ENCODE assay signal across 8 cellular contexts in genomic region chr12:54723653-54724256, GRCh38.
DNase-seq lines count a peak whose midpoint lies in the region; ATAC-seq, FAIRE-seq and TF ChIP-seq lines count a peak whose summit lies in the region.

No MANE protein-coding gene starts in this region.

- no peaks in the 10 kb centered on the region for H3K36me3 Mint-ChIP-seq in CD8-positive, alpha-beta memory T cell

- 15% methylated on average over 2 of the region's 2 CpGs for WGBS in GM12878 (ENCODE audit: insufficient coverage, insufficient replicate concordance, low lambda C conversion rate, missing lambda C conversion rate)

- BruUV-seq in GM12878 (replicated peaks; lab: Mats Ljungman, UMichigan): no TSS peak

- POLR2A ChIA-PET in CD8-positive, alpha-beta memory T cell (lab: Charles Lee): no interaction called here
- POLR2A ChIA-PET in GM12878 (lab: Charles Lee): no interaction called here

- intact Hi-C loops in GM12878 (cut with micrococcal nuclease; ENCODE audit: unreplicated experiment): no loop called here

- H3K27me3 Mint-ChIP-seq in CD8-positive, alpha-beta memory T cell: peaks cover 8 to 17% of the 10 kb centered on the region in 2 donors

- SMC1A ChIA-PET in GM12878 (lab: Charles Lee; ENCODE audit: uncharacterized antibody, unreplicated experiment): interaction anchor here (0.9 to 1.7 kb wide), 6 partner anchors 26 to 349 kb away, joined by 3 to 5 read pairs (median 4); no protein-coding TSS in a partner anchor

- no peaks in the 10 kb centered on the region for H3K9me2 ChIP-seq in MM.1S (replicated peaks; ENCODE audit: insufficient read depth, low read length)

- H3K4me3 ChIP-seq in CD8-positive, alpha-beta memory T cell (ENCODE audit: low read length): no peak overlapping the region
- H3K4me3 ChIP-seq in MM.1S (ENCODE audit: low read length) (no peak overlapping the region), GM12878 (no peak overlapping the region)

- TF ChIP-seq CTCF in MM.1S (IDR thresholded peaks at IDR 0.05; ENCODE audit: low read length): peak; percentile 62
- peak; percentile 41 to 61 (median 57) for TF ChIP-seq CTCF in GM12878 (IDR thresholded peaks at IDR 0.05 in 2 of 3, conservative IDR thresholded peaks at IDR 0.05 in 1 of 3; ENCODE audit: control insufficient read depth in 2 of 3, extremely low read depth in 1 of 3, insufficient read depth in 1 of 3, low read depth in 3 of 3, low read length in 3 of 3)

- no peaks in the 10 kb centered on the region for H4K20me1 ChIP-seq in MM.1S (ENCODE audit: insufficient read depth, low read length)
- no peaks in the 10 kb centered on the region for H4K20me1 ChIP-seq in GM12878 (ENCODE audit: control insufficient read depth, insufficient read depth)

- no peaks in the 10 kb centered on the region for H3K79me2 ChIP-seq in MM.1S (ENCODE audit: low read length)
- H3K79me2 ChIP-seq in GM12878 (ENCODE audit: control insufficient read depth, insufficient read depth, low read length): no peaks in the 10 kb centered on the region

- in situ Hi-C loops in GM12878 (cut with MboI): no loop called here

- no peak overlapping the region for H2AFZ ChIP-seq in MM.1S (ENCODE audit: low read length)
- no peak overlapping the region for H2AFZ ChIP-seq in GM12878 (ENCODE audit: control insufficient read depth, low read depth, low read length)

- no peak overlapping the region for H3K27ac ChIP-seq in CD8-positive, alpha-beta memory T cell (ENCODE audit: low read depth, low read length)
- H3K27ac ChIP-seq in MM.1S (ENCODE audit: low read length) (no peak overlapping the region), GM12878 (ENCODE audit: control insufficient read depth, insufficient read depth) (no peak overlapping the region)

- ATAC-seq in GM18517 (IDR thresholded peaks at IDR 0.05; ENCODE audit: unreplicated experiment): peak; percentile 67
- ATAC-seq in GM12878: peak; percentile 75
- ATAC-seq in HG03139 (IDR thresholded peaks at IDR 0.05; ENCODE audit: unreplicated experiment): no peak

- H3K9ac ChIP-seq in MM.1S (ENCODE audit: low read length) (no peak overlapping the region), GM12878 (ENCODE audit: control insufficient read depth, insufficient read depth, low read length) (no peak overlapping the region)

- DNase-seq in CD8-positive, alpha-beta memory T cell: peak in 4 of 5 donors; percentile 7 to 49 (median 28)
- DNase-seq in MM.1S (peak; percentile 64), GM12878 (ENCODE audit: low read depth, low spot score) (no peak), myocyte (ENCODE audit: low read depth) (peak; percentile 31), NCI-H2081 treated with DMSO at 0.1 percent for 48 hours (lab: John Stamatoyannopoulos, UW) (no peak), superior temporal gyrus (ENCODE audit: extremely low spot score) (no peak)

- peak; percentile 70 for FAIRE-seq in GM12878 (lab: Jason Lieb, UNC)

- no peak overlapping the region for H3K4me3 Mint-ChIP-seq in CD8-positive, alpha-beta memory T cell

- H3K9me3 ChIP-seq in CD8-positive, alpha-beta memory T cell (ENCODE audit: low read length): no peaks in the 10 kb centered on the region
- H3K9me3 ChIP-seq in MM.1S (replicated peaks; ENCODE audit: insufficient read depth, low read length) (no peaks in the 10 kb centered on the region), GM12878 (replicated peaks; ENCODE audit: control insufficient read depth, insufficient read depth, low read length) (no peaks in the 10 kb centered on the region)

- no peaks in the 10 kb centered on the region; the same call in 1 of the 2 replicates for H3F3A ChIP-seq in MM.1S (ENCODE audit: insufficient read depth, low read length)

- no peak for TF ChIP-seq POLR2A in GM12878 (IDR thresholded peaks at IDR 0.05; ENCODE audit: low read depth, low read length)

- TF ChIP-seq EP300 in GM12878 (IDR thresholded peaks at IDR 0.05; ENCODE audit: borderline replicate concordance in 1 of 2, control insufficient read depth in 1 of 2, low read depth in 2 of 2, low read length in 2 of 2): no peak

- H3K4me1 ChIP-seq in CD8-positive, alpha-beta memory T cell (ENCODE audit: insufficient read depth, low read length): peaks cover 3% of the 10 kb centered on the region
- H3K4me1 ChIP-seq in MM.1S (ENCODE audit: low read length) (peaks cover 12% of the 10 kb centered on the region), GM12878 (ENCODE audit: control insufficient read depth, insufficient read depth, low read length) (no peaks in the 10 kb centered on the region)

- RAD21 ChIA-PET in GM12878 (lab: Charles Lee; ENCODE audit: unreplicated experiment): interaction anchor here (1.1 kb wide), 1 partner anchor 22 kb away, joined by 4 read pairs; no protein-coding TSS in a partner anchor

- TF ChIP-seq RAD21 in GM12878 (IDR thresholded peaks at IDR 0.05; ENCODE audit: insufficient read depth, low read depth, low read length): peak; percentile 24; the same call in 1 of the 2 replicates

- H3K36me3 ChIP-seq in CD8-positive, alpha-beta memory T cell (ENCODE audit: insufficient read depth, low read length): no peaks in the 10 kb centered on the region
- H3K36me3 ChIP-seq in MM.1S (replicated peaks; ENCODE audit: insufficient read depth, low read length): no peaks in the 10 kb centered on the region
- no peaks in the 10 kb centered on the region for H3K36me3 ChIP-seq in GM12878 (ENCODE audit: control insufficient read depth in 2 of 2, insufficient read depth in 2 of 2, low read length in 1 of 2)

- H3K27me3 ChIP-seq in CD8-positive, alpha-beta memory T cell (ENCODE audit: insufficient read depth, low read length, poor library complexity, severe bottlenecking): no peaks in the 10 kb centered on the region
- H3K27me3 ChIP-seq in MM.1S (replicated peaks; ENCODE audit: insufficient read depth, low read length): no peaks in the 10 kb centered on the region
- no peaks in the 10 kb centered on the region for H3K27me3 ChIP-seq in GM12878 (replicated peaks in 1 of 2; ENCODE audit: control insufficient read depth in 2 of 2, insufficient read depth in 2 of 2, low read length in 1 of 2)

- peak overlapping the region in 1 of 8 donors; percentile 30 for H3K27ac Mint-ChIP-seq in CD8-positive, alpha-beta memory T cell

- peaks cover 11 to 31% (median 25%) of the 10 kb centered on the region in 3 donors for H3K4me1 Mint-ChIP-seq in CD8-positive, alpha-beta memory T cell

- CTCF ChIA-PET in CD8-positive, alpha-beta memory T cell (lab: Charles Lee): interaction anchor here (1.0 to 2.5 kb wide), 10 partner anchors 11 to 351 kb away, joined by 3 to 11 read pairs (median 4); no protein-coding TSS in a partner anchor
- CTCF ChIA-PET in GM12878 (lab: Yijun Ruan, JAX): interaction anchor here (0.7 to 2.0 kb wide), 17 partner anchors 9 to 417 kb away, joined by 3 to 9 read pairs (median 4); partner anchors contain the start of gene MUCL1

- H3K4me2 ChIP-seq in MM.1S (ENCODE audit: low read depth, low read length) (no peak overlapping the region), GM12878 (ENCODE audit: control insufficient read depth, insufficient read depth) (no peak overlapping the region)

- H3K9me3 Mint-ChIP-seq in CD8-positive, alpha-beta memory T cell: no peaks in the 10 kb centered on the region

TF ChIP-seq in GM12878, 131 proteins besides CTCF, POLR2A, EP300 and RAD21:
- no peak for TF ChIP-seq MLLT1 (IDR thresholded peaks at IDR 0.05)
- TF ChIP-seq SMC3 (IDR thresholded peaks at IDR 0.05; ENCODE audit: borderline replicate concordance, low read length): peak; percentile 15; the same call in 1 of the 2 replicates
- TF ChIP-seq YY1 (IDR thresholded peaks at IDR 0.05; ENCODE audit: low read depth, low read length): 0 out of 2 replicates have a peak, but pooled peaks have one; percentile 22
- peak; percentile 45; the same call in 1 of the 3 replicates for TF ChIP-seq POU2F2 (IDR thresholded peaks at IDR 0.05; ENCODE audit: borderline replicate concordance, low read depth, low read length)

Comparison
In these comparisons a context has a peak if more than half of its experiments do, and no peak if none do; other contexts are left out.
1. DNase-seq: peak in CD8-positive, alpha-beta memory T cell (4 of 5), MM.1S (single experiment) and myocyte (single experiment); none in GM12878 (single experiment), NCI-H2081 treated with DMSO at 0.1 percent for 48 hours (single experiment) and superior temporal gyrus (single experiment).